Comparison of ENCODE assay signal across 1 cellular context in genomic region chr9:125493384-125493783, GRCh38.
TF ChIP-seq lines count a peak whose summit lies in the region.

No MANE protein-coding gene starts in this region.

TF ChIP-seq in HepG2, 621 proteins besides CTCF, POLR2A, EP300 and RAD21 (continued from another document and continues in another):
- TF ChIP-seq ZNF362 (CRISPR knock-in tag; IDR thresholded peaks at IDR 0.05; ENCODE audit: borderline replicate concordance) (no peak), ATF7 (IDR thresholded peaks at IDR 0.05) (no peak), ATF7 (CRISPR knock-in tag; IDR thresholded peaks at IDR 0.05) (no peak), ZNF431 (CRISPR knock-in tag; IDR thresholded peaks at IDR 0.05; ENCODE audit: borderline replicate concordance, low read depth) (no peak), DNMT1 (CRISPR knock-in tag; IDR thresholded peaks at IDR 0.05) (no peak), ZNF670 (CRISPR knock-in tag; IDR thresholded peaks at IDR 0.05; ENCODE audit: borderline replicate concordance) (no peak), SNRNP70 (IDR thresholded peaks at IDR 0.05; ENCODE audit: low read depth, low read length) (no peak), TBX2 (CRISPR knock-in tag; IDR thresholded peaks at IDR 0.05; ENCODE audit: borderline replicate concordance) (peak; percentile 57; the same call in 1 of the 2 replicates), ZNF432 (CRISPR knock-in tag; IDR thresholded peaks at IDR 0.05; ENCODE audit: borderline replicate concordance) (no peak), RNF2 (conservative IDR thresholded peaks at IDR 0.05; ENCODE audit: low read depth) (no peak), ZNF792 (CRISPR knock-in tag; IDR thresholded peaks at IDR 0.05) (0 out of 2 replicates have a peak, but pooled peaks have one; percentile 29), MAZ (IDR thresholded peaks at IDR 0.05; ENCODE audit: borderline replicate concordance, low read depth, low read length) (no peak), MAZ (CRISPR knock-in tag; IDR thresholded peaks at IDR 0.05; ENCODE audit: low read depth) (no peak), ZIK1 (CRISPR knock-in tag; IDR thresholded peaks at IDR 0.05; ENCODE audit: borderline replicate concordance, low read depth) (no peak), ZNF879 (CRISPR knock-in tag; IDR thresholded peaks at IDR 0.05) (no peak), MAF1 (CRISPR knock-in tag; IDR thresholded peaks at IDR 0.05; ENCODE audit: borderline replicate concordance) (no peak), ZBTB3 (CRISPR knock-in tag; IDR thresholded peaks at IDR 0.05; ENCODE audit: borderline replicate concordance, low read depth) (no peak), BRD4 (CRISPR knock-in tag; IDR thresholded peaks at IDR 0.05) (no peak), TOE1 (CRISPR knock-in tag; IDR thresholded peaks at IDR 0.05) (no peak), ZNF207 (IDR thresholded peaks at IDR 0.05; ENCODE audit: borderline replicate concordance) (no peak), BORCS8-MEF2B (CRISPR knock-in tag; IDR thresholded peaks at IDR 0.05) (no peak), FUBP1 (CRISPR knock-in tag; IDR thresholded peaks at IDR 0.05; ENCODE audit: borderline replicate concordance) (no peak), ZNF557 (CRISPR knock-in tag; IDR thresholded peaks at IDR 0.05) (no peak), AGO1 (IDR thresholded peaks at IDR 0.05; ENCODE audit: low read depth, low read length, poor library complexity, severe bottlenecking) (no peak), FOXC1 (CRISPR knock-in tag; IDR thresholded peaks at IDR 0.05; ENCODE audit: borderline replicate concordance) (no peak), GABPB1 (CRISPR knock-in tag; IDR thresholded peaks at IDR 0.05) (no peak), SKIL (CRISPR knock-in tag; IDR thresholded peaks at IDR 0.05; ENCODE audit: borderline replicate concordance) (no peak), RFXAP (CRISPR knock-in tag; IDR thresholded peaks at IDR 0.05; ENCODE audit: borderline replicate concordance) (no peak), MAFF (IDR thresholded peaks at IDR 0.05; ENCODE audit: low read depth, low read length) (no peak), ZNF563 (CRISPR knock-in tag; IDR thresholded peaks at IDR 0.05) (no peak), ZNF773 (CRISPR knock-in tag; IDR thresholded peaks at IDR 0.05; ENCODE audit: borderline replicate concordance) (no peak), KLF12 (CRISPR knock-in tag; IDR thresholded peaks at IDR 0.05; ENCODE audit: borderline replicate concordance) (no peak), STAT6 (CRISPR knock-in tag; IDR thresholded peaks at IDR 0.05; ENCODE audit: borderline replicate concordance) (no peak)
- TF ChIP-seq, protein P1, sequence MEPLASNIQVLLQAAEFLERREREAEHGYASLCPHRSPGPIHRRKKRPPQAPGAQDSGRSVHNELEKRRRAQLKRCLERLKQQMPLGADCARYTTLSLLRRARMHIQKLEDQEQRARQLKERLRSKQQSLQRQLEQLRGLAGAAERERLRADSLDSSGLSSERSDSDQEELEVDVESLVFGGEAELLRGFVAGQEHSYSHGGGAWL (CRISPR knock-in tag; IDR thresholded peaks at IDR 0.05), result no peak
- TF ChIP-seq, protein P2, sequence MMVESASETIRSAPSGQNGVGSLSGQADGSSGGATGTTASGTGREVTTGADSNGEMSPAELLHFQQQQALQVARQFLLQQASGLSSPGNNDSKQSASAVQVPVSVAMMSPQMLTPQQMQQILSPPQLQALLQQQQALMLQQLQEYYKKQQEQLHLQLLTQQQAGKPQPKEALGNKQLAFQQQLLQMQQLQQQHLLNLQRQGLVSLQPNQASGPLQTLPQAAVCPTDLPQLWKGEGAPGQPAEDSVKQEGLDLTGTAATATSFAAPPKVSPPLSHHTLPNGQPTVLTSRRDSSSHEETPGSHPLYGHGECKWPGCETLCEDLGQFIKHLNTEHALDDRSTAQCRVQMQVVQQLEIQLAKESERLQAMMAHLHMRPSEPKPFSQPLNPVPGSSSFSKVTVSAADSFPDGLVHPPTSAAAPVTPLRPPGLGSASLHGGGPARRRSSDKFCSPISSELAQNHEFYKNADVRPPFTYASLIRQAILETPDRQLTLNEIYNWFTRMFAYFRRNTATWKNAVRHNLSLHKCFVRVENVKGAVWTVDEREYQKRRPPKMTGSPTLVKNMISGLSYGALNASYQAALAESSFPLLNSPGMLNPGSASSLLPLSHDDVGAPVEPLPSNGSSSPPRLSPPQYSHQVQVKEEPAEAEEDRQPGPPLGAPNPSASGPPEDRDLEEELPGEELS (CRISPR knock-in tag; IDR thresholded peaks at IDR 0.05), result peak; percentile 85
- TF ChIP-seq, protein P3, sequence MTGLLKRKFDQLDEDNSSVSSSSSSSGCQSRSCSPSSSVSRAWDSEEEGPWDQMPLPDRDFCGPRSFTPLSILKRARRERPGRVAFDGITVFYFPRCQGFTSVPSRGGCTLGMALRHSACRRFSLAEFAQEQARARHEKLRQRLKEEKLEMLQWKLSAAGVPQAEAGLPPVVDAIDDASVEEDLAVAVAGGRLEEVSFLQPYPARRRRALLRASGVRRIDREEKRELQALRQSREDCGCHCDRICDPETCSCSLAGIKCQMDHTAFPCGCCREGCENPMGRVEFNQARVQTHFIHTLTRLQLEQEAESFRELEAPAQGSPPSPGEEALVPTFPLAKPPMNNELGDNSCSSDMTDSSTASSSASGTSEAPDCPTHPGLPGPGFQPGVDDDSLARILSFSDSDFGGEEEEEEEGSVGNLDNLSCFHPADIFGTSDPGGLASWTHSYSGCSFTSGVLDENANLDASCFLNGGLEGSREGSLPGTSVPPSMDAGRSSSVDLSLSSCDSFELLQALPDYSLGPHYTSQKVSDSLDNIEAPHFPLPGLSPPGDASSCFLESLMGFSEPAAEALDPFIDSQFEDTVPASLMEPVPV (CRISPR knock-in tag; IDR thresholded peaks at IDR 0.05), result no peak
- TF ChIP-seq, protein P4, sequence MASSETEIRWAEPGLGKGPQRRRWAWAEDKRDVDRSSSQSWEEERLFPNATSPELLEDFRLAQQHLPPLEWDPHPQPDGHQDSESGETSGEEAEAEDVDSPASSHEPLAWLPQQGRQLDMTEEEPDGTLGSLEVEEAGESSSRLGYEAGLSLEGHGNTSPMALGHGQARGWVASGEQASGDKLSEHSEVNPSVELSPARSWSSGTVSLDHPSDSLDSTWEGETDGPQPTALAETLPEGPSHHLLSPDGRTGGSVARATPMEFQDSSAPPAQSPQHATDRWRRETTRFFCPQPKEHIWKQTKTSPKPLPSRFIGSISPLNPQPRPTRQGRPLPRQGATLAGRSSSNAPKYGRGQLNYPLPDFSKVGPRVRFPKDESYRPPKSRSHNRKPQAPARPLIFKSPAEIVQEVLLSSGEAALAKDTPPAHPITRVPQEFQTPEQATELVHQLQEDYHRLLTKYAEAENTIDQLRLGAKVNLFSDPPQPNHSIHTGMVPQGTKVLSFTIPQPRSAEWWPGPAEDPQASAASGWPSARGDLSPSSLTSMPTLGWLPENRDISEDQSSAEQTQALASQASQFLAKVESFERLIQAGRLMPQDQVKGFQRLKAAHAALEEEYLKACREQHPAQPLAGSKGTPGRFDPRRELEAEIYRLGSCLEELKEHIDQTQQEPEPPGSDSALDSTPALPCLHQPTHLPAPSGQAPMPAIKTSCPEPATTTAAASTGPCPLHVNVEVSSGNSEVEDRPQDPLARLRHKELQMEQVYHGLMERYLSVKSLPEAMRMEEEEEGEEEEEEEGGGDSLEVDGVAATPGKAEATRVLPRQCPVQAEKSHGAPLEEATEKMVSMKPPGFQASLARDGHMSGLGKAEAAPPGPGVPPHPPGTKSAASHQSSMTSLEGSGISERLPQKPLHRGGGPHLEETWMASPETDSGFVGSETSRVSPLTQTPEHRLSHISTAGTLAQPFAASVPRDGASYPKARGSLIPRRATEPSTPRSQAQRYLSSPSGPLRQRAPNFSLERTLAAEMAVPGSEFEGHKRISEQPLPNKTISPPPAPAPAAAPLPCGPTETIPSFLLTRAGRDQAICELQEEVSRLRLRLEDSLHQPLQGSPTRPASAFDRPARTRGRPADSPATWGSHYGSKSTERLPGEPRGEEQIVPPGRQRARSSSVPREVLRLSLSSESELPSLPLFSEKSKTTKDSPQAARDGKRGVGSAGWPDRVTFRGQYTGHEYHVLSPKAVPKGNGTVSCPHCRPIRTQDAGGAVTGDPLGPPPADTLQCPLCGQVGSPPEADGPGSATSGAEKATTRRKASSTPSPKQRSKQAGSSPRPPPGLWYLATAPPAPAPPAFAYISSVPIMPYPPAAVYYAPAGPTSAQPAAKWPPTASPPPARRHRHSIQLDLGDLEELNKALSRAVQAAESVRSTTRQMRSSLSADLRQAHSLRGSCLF (CRISPR knock-in tag; IDR thresholded peaks at IDR 0.05; ENCODE audit: borderline replicate concordance), result no peak
